9 cellular contexts compared by ENCODE assay signal in genomic region chr11:65559535-65559934, GRCh38. TPM values are rescaled to one million over a fixed set of nuclear protein-coding genes. Genes with fewer than 3 reads are reported as not detected.
DNase-seq lines count a peak whose midpoint lies in the region; ATAC-seq lines count a peak whose summit lies in the region.
"Had no signal": no experiment of that assay in that cellular context is flagged by ENCODE, and none has a peak within 500 bp of the region (broad histone marks: within the 10 kb centered on the region; RNA-seq: fewer than 3 reads in every experiment).

No MANE protein-coding gene starts in this region.

- 53 to 74% (median 73%) methylated on average over 5 of the region's 5 CpGs for WGBS in adipose tissue, 3 donors
- WGBS in thymus = 94% methylated on average over 5 of the region's 5 CpGs

- H3K4me1 ChIP-seq in thymus (ENCODE audit: control insufficient read depth, insufficient read depth, low read length) = peaks cover 11% of the 10 kb centered on the region

- no peak overlapping the region for H3K4me3 ChIP-seq in thymus (ENCODE audit: low read length)

- no peaks in the 10 kb centered on the region for H3K36me3 ChIP-seq in thymus (ENCODE audit: control insufficient read depth, insufficient read depth)

- no peak for ATAC-seq in GM18858 (IDR thresholded peaks at IDR 0.05; ENCODE audit: unreplicated experiment)

- no peaks in the 10 kb centered on the region for H3K27me3 ChIP-seq in thymus (ENCODE audit: control insufficient read depth, insufficient read depth)

- no peaks in the 10 kb centered on the region for H3K9me3 ChIP-seq in thymus (ENCODE audit: control insufficient read depth)

- peak; percentile 45 for DNase-seq in activated CD4-positive, alpha-beta T cell treated with anti-CD3 and anti-CD28 coated beads for 48 hours
- no peak for DNase-seq in activated CD4-positive, alpha-beta T cell treated with anti-CD3 and anti-CD28 coated beads for 1 hour
- DNase-seq in lung microvascular endothelial cell (ENCODE audit: low read depth in 2 of 2) = peak; percentile 31 to 63
- DNase-seq in iPS-NIHi11 (ENCODE audit: low spot score) = no peak
- no peak for DNase-seq in medulla oblongata (ENCODE audit: extremely low spot score)
- DNase-seq: NCI-H2081 treated with DMSO at 0.1 percent for 48 hours had no signal

- peak overlapping the region; percentile 61 for H3K27ac ChIP-seq in adipose tissue (ENCODE audit: low read depth, low read length)
- H3K27ac ChIP-seq in thymus (ENCODE audit: low read depth) = peak overlapping the region; percentile 90

RNA-seq across cellular contexts. Expression of gene LTBP3, which starts 1.4 kb away (rescaled TPM):
- polyA plus RNA-seq in adipose tissue (10 to 100 TPM; 44.3 to 69.5 (median 55.4) TPM), thymus (64.6 TPM)
- 20.5 and 23.0 TPM in 2 replicates for total RNA-seq in lung microvascular endothelial cell

RNA-seq across cellular contexts. Expression of gene ZNRD2, which starts 10.7 kb away (rescaled TPM):
- polyA plus RNA-seq in adipose tissue (10 to 100 TPM; 50.0 to 72.9 (median 58.8) TPM), thymus (38.0 TPM)
- 30.8 and 32.7 TPM in 2 replicates for total RNA-seq in lung microvascular endothelial cell

RNA-seq across cellular contexts. Expression of gene FAM89B, which starts 12.8 kb away (rescaled TPM):
- polyA plus RNA-seq in adipose tissue (10 to 100 TPM; 52.2 to 74.9 (median 66.3) TPM), thymus (62.2 TPM)
- 17.7 and 23.2 TPM in 2 replicates for total RNA-seq in lung microvascular endothelial cell

RNA-seq across cellular contexts. Expression of gene EHBP1L1, which starts 16.3 kb away (rescaled TPM):
- polyA plus RNA-seq in adipose tissue (10 to 100 TPM in 2 of 3 donors, 1 to 10 TPM in 1; 9.7 to 70.4 (median 48.5) TPM), thymus (66.5 TPM)
- total RNA-seq in lung microvascular endothelial cell = 2.0 and 4.8 TPM in 2 replicates

RNA-seq across cellular contexts. Expression of gene SCYL1, which starts 34.7 kb away (rescaled TPM):
- 10 to 100 TPM; 55.1 to 77.2 (median 63.0) TPM for polyA plus RNA-seq in adipose tissue
- total RNA-seq in lung microvascular endothelial cell = 36.6 and 46.6 TPM in 2 replicates
- 68.1 TPM for polyA plus RNA-seq in thymus

Comparison
In these comparisons a context has a peak if more than half of its experiments do, and no peak if none do; other contexts are left out.
1. DNase-seq: peak in activated CD4-positive, alpha-beta T cell treated with anti-CD3 and anti-CD28 coated beads for 48 hours (single experiment) and lung microvascular endothelial cell (2 of 2); none in activated CD4-positive, alpha-beta T cell treated with anti-CD3 and anti-CD28 coated beads for 1 hour (single experiment), iPS-NIHi11 (single experiment) and medulla oblongata (single experiment).